18 cellular contexts compared by ENCODE assay signal in genomic region chr16:72024862-72025382, GRCh38. TPM values are rescaled to one million over a fixed set of nuclear protein-coding genes. Genes with fewer than 3 reads are reported as not detected.
"Had no signal": no experiment of that assay in that cellular context is flagged by ENCODE, and none has a peak within 500 bp of the region (broad histone marks: within the 10 kb centered on the region; RNA-seq: fewer than 3 reads in every experiment).

No MANE protein-coding gene starts in this region.

- H3K4me1 Mint-ChIP-seq: activated B cell treated with CpG ODN at 0.5 μM for 24 hours, immature natural killer cell, naive B cell had no signal

- H3K27me3 Mint-ChIP-seq: activated B cell treated with CpG ODN at 0.5 μM for 24 hours, naive B cell had no signal

- H3K4me3 Mint-ChIP-seq: activated B cell treated with CpG ODN at 0.5 μM for 24 hours, immature natural killer cell, naive B cell had no signal

- H3K27ac Mint-ChIP-seq: activated B cell treated with CpG ODN at 0.5 μM for 24 hours had no signal

- H3K4me3 ChIP-seq: cardiac muscle cell, pancreas, tibial artery, uterus had no signal

- H3K27ac ChIP-seq: cardiac muscle cell, epithelial cell of prostate, pancreas, tibial artery, uterus had no signal

- DNase-seq: activated B cell treated with CpG ODN at 0.5 μM for 24 hours; activated CD4-positive, alpha-beta T cell treated with anti-CD3 and anti-CD28 coated beads for 48 hours; immature natural killer cell; left cardiac atrium; naive B cell; pancreas; stimulated activated CD4-positive, alpha-beta T cell treated with anti-CD3 and anti-CD28 coated beads, Interleukin-12 subunit alpha, Interleukin-12 subunit beta, amount 100 ng/mL, for 4 hours; stimulated activated CD4-positive, alpha-beta T cell treated with anti-CD3 and anti-CD28 coated beads, Interleukin-2, amount 100 ng/mL, for 24 hours; uterus had no signal

- H3K4me1 ChIP-seq: pancreas, tibial artery, uterus had no signal

- H3K27me3 ChIP-seq: cardiac muscle cell, pancreas, tibial artery, uterus had no signal

- H3K9me3 Mint-ChIP-seq: activated B cell treated with CpG ODN at 0.5 μM for 24 hours, immature natural killer cell, naive B cell had no signal

- H3K9me3 ChIP-seq: pancreas, tibial artery, uterus had no signal

RNA-seq across cellular contexts. Expression of gene PKD1L3, which starts 24.7 kb away (rescaled TPM):
- total RNA-seq: activated B cell treated with CpG ODN at 0.5 μM for 24 hours, cardiac muscle cell, fibroblast of lung had no signal
- polyA plus RNA-seq: cardiac muscle cell, fibroblast of lung, immature natural killer cell had no signal

RNA-seq across cellular contexts. Expression of gene HP, which starts 29.4 kb away (rescaled TPM):
- total RNA-seq: activated B cell treated with CpG ODN at 0.5 μM for 24 hours; cardiac muscle cell; dermis microvascular lymphatic vessel endothelial cell; fibroblast of lung; T-helper 2 cell treated with Interferon-gamma antibody and Interleukin-4, amounts not matched to agents 100 ng/mL and 5 ng/mL, for 36 hours had no signal
- polyA plus RNA-seq: fibroblast of lung, immature natural killer cell had no signal

RNA-seq across cellular contexts. Expression of gene HPR, which starts 38.1 kb away (rescaled TPM):
- total RNA-seq: activated B cell treated with CpG ODN at 0.5 μM for 24 hours; cardiac muscle cell; dermis microvascular lymphatic vessel endothelial cell; fibroblast of lung; lung microvascular endothelial cell; mononuclear cell; pancreas; subcutaneous adipose tissue; T-helper 2 cell treated with Interferon-gamma antibody and Interleukin-4, amounts not matched to agents 100 ng/mL and 5 ng/mL, for 36 hours had no signal
- polyA plus RNA-seq: cardiac muscle cell, immature natural killer cell had no signal
